ENCODE assay signal across 26 cellular contexts in the genomic region with DNA sequence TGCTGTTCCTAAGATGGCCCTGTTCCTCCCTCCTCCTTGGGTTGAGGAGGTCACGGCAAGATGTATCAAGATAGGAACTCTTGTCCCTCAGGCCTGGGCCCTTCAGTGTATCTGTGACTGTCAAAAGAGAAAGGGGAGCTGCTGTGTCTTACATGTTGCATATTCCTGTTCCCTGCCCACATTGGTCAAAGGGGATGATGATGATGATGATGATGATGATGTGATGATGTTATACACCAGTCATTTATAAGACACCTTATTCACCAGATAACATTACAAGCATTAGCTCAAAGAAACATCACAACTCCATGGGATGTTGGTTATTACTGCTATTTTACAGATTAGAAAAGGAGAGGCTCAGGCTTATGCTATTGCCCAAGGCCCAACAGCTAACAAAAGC. TPM values are rescaled to one million over a fixed set of nuclear protein-coding genes. Genes with fewer than 3 reads are reported as not detected.
DNase-seq lines count a peak whose midpoint lies in the region; ATAC-seq and TF ChIP-seq lines count a peak whose summit lies in the region.
"Had no signal": no experiment of that assay in that cellular context is flagged by ENCODE, and none has a peak within 500 bp of the region (broad histone marks: within the 10 kb centered on the region; RNA-seq: fewer than 3 reads in every experiment).

No MANE protein-coding gene starts in this region.

- H3K27ac ChIP-seq in BLaER1 treated with 17β-estradiol and CSF1 and Interleukin-3, amounts not matched to agents 10 nM and 100 nM, result no peak overlapping the region
- no peak overlapping the region for H3K27ac ChIP-seq in HEK293 (ENCODE audit: extremely low read depth, low read depth, low read length)
- peak overlapping the region; percentile 64 to 92 for H3K27ac ChIP-seq in lung (ENCODE audit: low read depth in 1 of 2, low read length in 1 of 2)
- peak overlapping the region in 3 of 5 donors; percentile 36 to 63 (median 57) for H3K27ac ChIP-seq in stomach
- H3K27ac ChIP-seq: ascending aorta, C4-2B had no signal

- ATAC-seq in lung (ENCODE audit: insufficient read depth, low FRiP score), result no peak
- no peak for ATAC-seq in GM19324 (IDR thresholded peaks at IDR 0.05; ENCODE audit: low FRiP score, unreplicated experiment)
- no peak for ATAC-seq in HG02610 (IDR thresholded peaks at IDR 0.05; ENCODE audit: unreplicated experiment)
- ATAC-seq: activated naive CD4-positive, alpha-beta T cell treated with anti-CD3 and anti-CD28 coated beads, Interleukin-2, amount 50 U/mL, for 72 hours; K562; WTC11 had no signal

- peak overlapping the region in 10 of 11 experiments; percentile 11 to 82 (median 58); a peak in 17 of 22 replicates for H3K4me2 ChIP-seq in BLaER1 treated with 17β-estradiol and CSF1 and Interleukin-3, amounts not matched to agents 10 nM and 100 nM

- POLR2A ChIA-PET in HEK293 (lab: Yijun Ruan, JAX), result no interaction called here

- TF ChIP-seq POLR2A in stomach (IDR thresholded peaks at IDR 0.05), result no peak

- H3K36me3 ChIP-seq in BLaER1 treated with 17β-estradiol and CSF1 and Interleukin-3, amounts not matched to agents 10 nM and 100 nM, result no peaks in the 10 kb centered on the region
- H3K36me3 ChIP-seq in HEK293 (ENCODE audit: control insufficient read depth in 2 of 2, insufficient read depth in 1 of 2, low read length in 2 of 2) (no peaks in the 10 kb centered on the region), lung (ENCODE audit: control insufficient read depth in 2 of 2, insufficient read depth in 2 of 2, low read length in 2 of 2) (no peaks in the 10 kb centered on the region), stomach (no peaks in the 10 kb centered on the region)
- H3K36me3 ChIP-seq: ascending aorta, Peyer's patch, SJCRH30 had no signal

- DNase-seq in lung (ENCODE audit: low spot score) (no peak), stomach (peak; percentile 17), NOMO-1 (lab: John Stamatoyannopoulos, UW; ENCODE audit: unreplicated experiment in 2 of 2) (no peak)
- no peak for DNase-seq in activated CD4-positive, alpha-beta T cell treated with anti-CD3 and anti-CD28 coated beads, Interleukin-2, amount 50 U/mL, for 4 hours
- DNase-seq: activated CD4-positive, alpha-beta T cell treated with anti-CD3 and anti-CD28 coated beads, Interleukin-2, amount 10 ng/mL, durations not matched to agents 7 days and 5 days; Caco-2; central memory CD4-positive, alpha-beta T cell; DMS79; HCEC 1CT; mammary epithelial cell; NCI-H1105 treated with DMSO at 0.1 percent for 48 hours; NCI-H1930; SJCRH30 had no signal

- H3K9ac ChIP-seq in BLaER1 treated with 17β-estradiol and CSF1 and Interleukin-3, amounts not matched to agents 10 nM and 100 nM, result no peak overlapping the region

- H4K20me1 ChIP-seq in BLaER1 treated with 17β-estradiol and CSF1 and Interleukin-3, amounts not matched to agents 10 nM and 100 nM, result no peaks in the 10 kb centered on the region

- TF ChIP-seq CTCF in HEK293 (tag by site-specific recombination; IDR thresholded peaks at IDR 0.05) (no peak), lung (IDR thresholded peaks at IDR 0.05; ENCODE audit: control extremely low read depth, extremely low read depth) (no peak), stomach (IDR thresholded peaks at IDR 0.05) (no peak)

- no peaks in the 10 kb centered on the region; a peak in 1 of 22 replicates for H3K27me3 ChIP-seq in BLaER1 treated with 17β-estradiol and CSF1 and Interleukin-3, amounts not matched to agents 10 nM and 100 nM
- H3K27me3 ChIP-seq in lung (ENCODE audit: control insufficient read depth, insufficient read depth), result no peaks in the 10 kb centered on the region
- no peaks in the 10 kb centered on the region for H3K27me3 ChIP-seq in stomach
- H3K27me3 ChIP-seq: ascending aorta, Peyer's patch, SJCRH30 had no signal

- no peak for TF ChIP-seq EP300 in stomach (IDR thresholded peaks at IDR 0.05)

- peaks cover 12 to 31% (median 25%) of the 10 kb centered on the region in 10 experiments; a peak in 19 of 20 replicates for H3K4me1 ChIP-seq in BLaER1 treated with 17β-estradiol and CSF1 and Interleukin-3, amounts not matched to agents 10 nM and 100 nM
- H3K4me1 ChIP-seq in HEK293 (ENCODE audit: control insufficient read depth, insufficient read depth, low read length) (peaks cover 4% of the 10 kb centered on the region), lung (ENCODE audit: control insufficient read depth in 2 of 2, insufficient read depth in 2 of 2, low read length in 2 of 2) (peaks cover 4 to 16% of the 10 kb centered on the region in 2 donors), stomach (peaks cover 12 to 63% (median 22%) of the 10 kb centered on the region in 4 donors)
- H3K4me1 ChIP-seq: ascending aorta, Caco-2 had no signal

- intact Hi-C loops in stomach (cut with DNase I; ENCODE audit: low total_unique reads), result no loop called here

- H3K4me3 ChIP-seq in BLaER1 treated with 17β-estradiol and CSF1 and Interleukin-3, amounts not matched to agents 10 nM and 100 nM, result no peak overlapping the region
- H3K4me3 ChIP-seq in HEK293 (ENCODE audit: low read depth, low read length) (no peak overlapping the region), lung (no peak overlapping the region), stomach (no peak overlapping the region)
- H3K4me3 ChIP-seq: ascending aorta, K562, Peyer's patch, SJCRH30 had no signal

- H3K9me3 ChIP-seq in BLaER1 treated with 17β-estradiol and CSF1 and Interleukin-3, amounts not matched to agents 10 nM and 100 nM (replicated peaks in 1 of 11), result 0 out of 22 replicates have a peak, but pooled peaks cover 0 to 4% (median 0%) of the 10 kb centered on the region in 11 experiments
- no peaks in the 10 kb centered on the region for H3K9me3 ChIP-seq in HEK293 (ENCODE audit: control insufficient read depth, insufficient read depth, low read depth, low read length)
- no peaks in the 10 kb centered on the region for H3K9me3 ChIP-seq in lung (ENCODE audit: control insufficient read depth in 2 of 2, insufficient read depth in 1 of 2, low read length in 1 of 2)
- H3K9me3 ChIP-seq in stomach, result no peaks in the 10 kb centered on the region
- H3K9me3 ChIP-seq: ascending aorta, Caco-2, Peyer's patch, SJCRH30 had no signal

- 91 to 100% methylated on average over 1 of the region's 1 CpG for WGBS in lung, 2 donors
- 88 to 100% (median 91%) methylated on average over 1 of the region's 1 CpG for WGBS in stomach, 5 donors

- CTCF ChIA-PET in HEK293 (lab: Yijun Ruan, JAX), result interaction anchor here (0.6 kb wide), 1 partner anchor 17 kb away, joined by 4 read pairs; no protein-coding TSS in a partner anchor

TF ChIP-seq in HEK293, 187 proteins besides CTCF, POLR2A, EP300 and RAD21:
- TF ChIP-seq ZNF157 (tag by site-specific recombination; IDR thresholded peaks at IDR 0.05), result no peak
- TF ChIP-seq, protein P1, sequence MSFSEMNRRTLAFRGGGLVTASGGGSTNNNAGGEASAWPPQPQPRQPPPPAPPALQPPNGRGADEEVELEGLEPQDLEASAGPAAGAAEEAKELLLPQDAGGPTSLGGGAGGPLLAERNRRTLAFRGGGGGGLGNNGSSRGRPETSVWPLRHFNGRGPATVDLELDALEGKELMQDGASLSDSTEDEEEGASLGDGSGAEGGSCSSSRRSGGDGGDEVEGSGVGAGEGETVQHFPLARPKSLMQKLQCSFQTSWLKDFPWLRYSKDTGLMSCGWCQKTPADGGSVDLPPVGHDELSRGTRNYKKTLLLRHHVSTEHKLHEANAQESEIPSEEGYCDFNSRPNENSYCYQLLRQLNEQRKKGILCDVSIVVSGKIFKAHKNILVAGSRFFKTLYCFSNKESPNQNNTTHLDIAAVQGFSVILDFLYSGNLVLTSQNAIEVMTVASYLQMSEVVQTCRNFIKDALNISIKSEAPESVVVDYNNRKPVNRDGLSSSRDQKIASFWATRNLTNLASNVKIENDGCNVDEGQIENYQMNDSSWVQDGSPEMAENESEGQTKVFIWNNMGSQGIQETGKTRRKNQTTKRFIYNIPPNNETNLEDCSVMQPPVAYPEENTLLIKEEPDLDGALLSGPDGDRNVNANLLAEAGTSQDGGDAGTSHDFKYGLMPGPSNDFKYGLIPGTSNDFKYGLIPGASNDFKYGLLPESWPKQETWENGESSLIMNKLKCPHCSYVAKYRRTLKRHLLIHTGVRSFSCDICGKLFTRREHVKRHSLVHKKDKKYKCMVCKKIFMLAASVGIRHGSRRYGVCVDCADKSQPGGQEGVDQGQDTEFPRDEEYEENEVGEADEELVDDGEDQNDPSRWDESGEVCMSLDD (tag by site-specific recombination; IDR thresholded peaks at IDR 0.05), result no peak
- TF ChIP-seq, protein P2, sequence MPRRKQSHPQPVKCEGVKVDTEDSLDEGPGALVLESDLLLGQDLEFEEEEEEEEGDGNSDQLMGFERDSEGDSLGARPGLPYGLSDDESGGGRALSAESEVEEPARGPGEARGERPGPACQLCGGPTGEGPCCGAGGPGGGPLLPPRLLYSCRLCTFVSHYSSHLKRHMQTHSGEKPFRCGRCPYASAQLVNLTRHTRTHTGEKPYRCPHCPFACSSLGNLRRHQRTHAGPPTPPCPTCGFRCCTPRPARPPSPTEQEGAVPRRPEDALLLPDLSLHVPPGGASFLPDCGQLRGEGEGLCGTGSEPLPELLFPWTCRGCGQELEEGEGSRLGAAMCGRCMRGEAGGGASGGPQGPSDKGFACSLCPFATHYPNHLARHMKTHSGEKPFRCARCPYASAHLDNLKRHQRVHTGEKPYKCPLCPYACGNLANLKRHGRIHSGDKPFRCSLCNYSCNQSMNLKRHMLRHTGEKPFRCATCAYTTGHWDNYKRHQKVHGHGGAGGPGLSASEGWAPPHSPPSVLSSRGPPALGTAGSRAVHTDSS (tag by site-specific recombination; IDR thresholded peaks at IDR 0.05), result peak; percentile 66

RNA-seq across cellular contexts. Expression of a gene that starts 13.7 kb away (rescaled TPM):
- total RNA-seq in lung (10 to 100 TPM; 45.7 to 70.0 TPM), stomach (100 to 1,000 TPM in 1 of 5 donors, 10 to 100 TPM in 4; 12.7 to 187 (median 47.0) TPM)
- polyA plus RNA-seq in lung (10 to 100 TPM; 37.0 to 42.0 TPM), stomach (10 to 100 TPM; 22.5 to 39.4 (median 25.6) TPM)
- total RNA-seq: activated CD4-positive, alpha-beta T cell treated with anti-CD3 and anti-CD28 coated beads, Interleukin-2, amount 10 ng/mL, durations not matched to agents 7 days and 5 days had no signal

RNA-seq across cellular contexts. Expression of a gene that starts 38.2 kb away (rescaled TPM):
- total RNA-seq in lung (1 to 10 TPM; 2.9 to 6.9 TPM), stomach (1 to 10 TPM in 1 of 5 donors, under 1 TPM in 1, not detected in 3; 0.45 to 7.0 TPM)
- polyA plus RNA-seq in lung (1 to 10 TPM; 1.6 to 4.5 TPM), stomach (1 to 10 TPM; 1.0 to 7.8 (median 4.0) TPM)
- total RNA-seq: ascending aorta, HT1080, K562, M059J, mammary epithelial cell had no signal
- polyA plus RNA-seq: AG04450, K562 had no signal

Comparison
In these comparisons a context has a peak if more than half of its experiments do, and no peak if none do; other contexts are left out.
1. H3K27ac ChIP-seq: peak in lung (2 of 2) and stomach (3 of 5); none in BLaER1 treated with 17β-estradiol and CSF1 and Interleukin-3, amounts not matched to agents 10 nM and 100 nM (0 of 11) and HEK293 (single experiment).